In the genomic region with DNA sequence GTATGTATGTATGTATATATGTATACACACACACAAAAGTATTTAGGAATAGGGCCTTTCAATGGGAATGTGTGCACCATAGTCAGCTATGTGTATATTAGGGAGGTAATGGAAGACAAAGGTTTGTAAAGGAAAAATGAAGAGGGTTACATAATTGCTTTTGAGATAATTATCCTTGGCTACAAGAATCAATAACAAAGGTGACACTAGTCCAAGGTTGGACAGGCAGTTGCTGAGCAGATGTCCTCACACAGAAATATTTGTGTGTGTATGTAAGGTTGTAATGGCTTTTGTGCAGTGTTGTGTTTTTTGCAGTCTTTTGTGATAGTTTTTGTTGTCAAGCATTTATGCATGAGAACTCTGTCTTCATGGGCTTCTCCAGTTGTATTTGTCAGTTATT, we compare ENCODE assay signal across 20 cellular contexts.
"Had no signal": no experiment of that assay in that cellular context is flagged by ENCODE, and none has a peak within 500 bp of the region (broad histone marks: within the 10 kb centered on the region; RNA-seq: fewer than 3 reads in every experiment).

No MANE protein-coding gene starts in this region.

- H3K4me3 Mint-ChIP-seq: IgD-negative memory B cell had no signal

- H3K27ac Mint-ChIP-seq: IgD-negative memory B cell had no signal

- H3K27ac ChIP-seq: KMS-11, SJSA1, SK-N-MC had no signal

- H3K36me3 Mint-ChIP-seq: IgD-negative memory B cell had no signal

- H3K27me3 ChIP-seq: SJSA1 had no signal

- H3K9me3 Mint-ChIP-seq: IgD-negative memory B cell had no signal

- H3K36me3 ChIP-seq: SJSA1 had no signal

- H3K4me3 ChIP-seq: K562, SJSA1, SK-N-MC had no signal

- H3K27me3 Mint-ChIP-seq: IgD-negative memory B cell had no signal

- DNase-seq: Kasumi-1, MM.1S, NCI-H1092 treated with DMSO at 0.1 percent for 48 hours, NCI-H1417 treated with DMSO at 0.1 percent for 48 hours, NCI-H1694, NCI-H187 treated with DMSO at 0.1 percent for 48 hours, NCI-H2029 treated with DMSO at 0.1 percent for 48 hours, NCI-H2171 treated with DMSO at 0.1 percent for 48 hours, NCI-H345, NCI-H524, NCI-H526 treated with DMSO at 0.1 percent for 48 hours, NCI-H82, Right ventricle myocardium superior, RPMI8226, SIG-M5 had no signal

- H3K9me3 ChIP-seq: SJSA1 had no signal
